Comparison of ENCODE assay signal across 1 cellular context in genomic region chr9:97632992-97633858, GRCh38.
TF ChIP-seq lines count a peak whose summit lies in the region.

NCBP1 (plus strand) TSS chr9:97633821; CDS start chr9:97633882, 61 bp downstream.
TSTD2 (minus strand) TSS chr9:97633368; CDS start chr9:97627562, 5,806 bp downstream.

TF ChIP-seq in HepG2, 621 proteins besides CTCF, POLR2A, EP300 and RAD21 (continued from another document and continues in another):
- TF ChIP-seq ZNF30 (CRISPR knock-in tag; IDR thresholded peaks at IDR 0.05) (no peak), HMGA1 (CRISPR knock-in tag; conservative IDR thresholded peaks at IDR 0.05) (no peak), ZNF609 (CRISPR knock-in tag; IDR thresholded peaks at IDR 0.05; ENCODE audit: borderline replicate concordance) (peak; percentile 9; the same call in 1 of the 2 replicates), REL (CRISPR knock-in tag; conservative IDR thresholded peaks at IDR 0.05) (no peak), ZMYM4 (CRISPR knock-in tag; IDR thresholded peaks at IDR 0.05) (peak; percentile 70), ZNF354B (CRISPR knock-in tag; IDR thresholded peaks at IDR 0.05) (no peak), STAT5B (CRISPR knock-in tag; IDR thresholded peaks at IDR 0.05) (0 out of 2 replicates have a peak, but pooled peaks have one; percentile 29), BRCA1 (CRISPR knock-in tag; IDR thresholded peaks at IDR 0.05) (peak; percentile 26; the same call in 1 of the 2 replicates), FOXO1 (CRISPR knock-in tag; IDR thresholded peaks at IDR 0.05) (no peak), HOXA5 (CRISPR knock-in tag; IDR thresholded peaks at IDR 0.05) (peak; percentile 33; the same call in 1 of the 2 replicates), ZNF552 (CRISPR knock-in tag; IDR thresholded peaks at IDR 0.05; ENCODE audit: borderline replicate concordance) (0 out of 2 replicates have a peak, but pooled peaks have one; percentile 60), IRF9 (CRISPR knock-in tag; IDR thresholded peaks at IDR 0.05; ENCODE audit: borderline replicate concordance) (peak; percentile 72), ZNF530 (CRISPR knock-in tag; IDR thresholded peaks at IDR 0.05; ENCODE audit: low read depth) (peak; percentile 62; the same call in 1 of the 2 replicates), ZNF792 (CRISPR knock-in tag; IDR thresholded peaks at IDR 0.05) (peak; percentile 65; the same call in 1 of the 2 replicates), GATA4 (IDR thresholded peaks at IDR 0.05; ENCODE audit: borderline replicate concordance, low read depth) (peak; percentile 31; the same call in 1 of the 2 replicates), SOX6 (IDR thresholded peaks at IDR 0.05) (no peak), SOX6 (CRISPR knock-in tag; IDR thresholded peaks at IDR 0.05) (peak; percentile 44), ZSCAN21 (CRISPR knock-in tag; IDR thresholded peaks at IDR 0.05; ENCODE audit: borderline replicate concordance) (peak; percentile 74; the same call in 1 of the 2 replicates), TFDP1 (CRISPR knock-in tag; IDR thresholded peaks at IDR 0.05; ENCODE audit: borderline replicate concordance) (peak; percentile 87; the same call in 1 of the 2 replicates), ZNF703 (CRISPR knock-in tag; IDR thresholded peaks at IDR 0.05; ENCODE audit: borderline replicate concordance) (no peak; the same call in 1 of the 2 replicates), ZNF558 (CRISPR knock-in tag; IDR thresholded peaks at IDR 0.05; ENCODE audit: borderline replicate concordance) (peak; percentile 70; the same call in 1 of the 2 replicates), HES4 (CRISPR knock-in tag; IDR thresholded peaks at IDR 0.05; ENCODE audit: borderline replicate concordance) (no peak), ZNF503 (CRISPR knock-in tag; IDR thresholded peaks at IDR 0.05) (peak; percentile 34), NFYC (CRISPR knock-in tag; IDR thresholded peaks at IDR 0.05) (peak; percentile 91), IRF2 (CRISPR knock-in tag; IDR thresholded peaks at IDR 0.05) (peak; percentile 79; the same call in 1 of the 2 replicates), GABPA (IDR thresholded peaks at IDR 0.05; ENCODE audit: low read depth, low read length) (peak; percentile 88), GABPA (CRISPR knock-in tag; IDR thresholded peaks at IDR 0.05; ENCODE audit: low read depth) (peak; percentile 95), ZNF12 (CRISPR knock-in tag; IDR thresholded peaks at IDR 0.05) (no peak), ZBTB2 (CRISPR knock-in tag; IDR thresholded peaks at IDR 0.05; ENCODE audit: low read depth) (peak; percentile 100), AKAP8 (CRISPR knock-in tag; IDR thresholded peaks at IDR 0.05) (0 out of 2 replicates have a peak, but pooled peaks have one; percentile 11), GATAD1 (CRISPR knock-in tag; IDR thresholded peaks at IDR 0.05) (peak; percentile 88), MAZ (IDR thresholded peaks at IDR 0.05; ENCODE audit: borderline replicate concordance, low read depth, low read length) (peak; percentile 65; the same call in 1 of the 2 replicates), MAZ (CRISPR knock-in tag; IDR thresholded peaks at IDR 0.05; ENCODE audit: low read depth) (no peak; the same call in 1 of the 2 replicates), KLF9 (CRISPR knock-in tag; IDR thresholded peaks at IDR 0.05; ENCODE audit: low read depth) (0 out of 2 replicates have a peak, but pooled peaks have one; percentile 17), FOXP4 (CRISPR knock-in tag; IDR thresholded peaks at IDR 0.05) (peak; percentile 50), ELF1 (CRISPR knock-in tag; IDR thresholded peaks at IDR 0.05) (peak; percentile 91), ZBTB26 (CRISPR knock-in tag; IDR thresholded peaks at IDR 0.05; ENCODE audit: borderline replicate concordance) (peak; percentile 78), ZNF232 (CRISPR knock-in tag; IDR thresholded peaks at IDR 0.05; ENCODE audit: borderline replicate concordance) (peak; percentile 61; the same call in 1 of the 2 replicates), CBFB (CRISPR knock-in tag; IDR thresholded peaks at IDR 0.05) (no peak; the same call in 1 of the 2 replicates), ZNF18 (CRISPR knock-in tag; IDR thresholded peaks at IDR 0.05; ENCODE audit: insufficient replicate concordance) (peak; percentile 72), POLR2AphosphoS5 (IDR thresholded peaks at IDR 0.05; ENCODE audit: low read depth, low read length) (peak; percentile 71), HMG20B (CRISPR knock-in tag; conservative IDR thresholded peaks at IDR 0.05) (no peak), TBX3 (IDR thresholded peaks at IDR 0.05; ENCODE audit: borderline replicate concordance) (no peak), ZNF550 (CRISPR knock-in tag; IDR thresholded peaks at IDR 0.05; ENCODE audit: borderline replicate concordance) (no peak), ZNF251 (CRISPR knock-in tag; IDR thresholded peaks at IDR 0.05) (0 out of 2 replicates have a peak, but pooled peaks have one; percentile 26), FOXA3 (CRISPR knock-in tag; IDR thresholded peaks at IDR 0.05) (peak; percentile 40; the same call in 1 of the 2 replicates), NKX3-1 (CRISPR knock-in tag; IDR thresholded peaks at IDR 0.05) (peak; percentile 70; the same call in 1 of the 2 replicates), DR1 (CRISPR knock-in tag; IDR thresholded peaks at IDR 0.05) (peak; percentile 73; the same call in 1 of the 2 replicates), CBX1 (IDR thresholded peaks at IDR 0.05; ENCODE audit: low read depth) (no peak), ZNF580 (CRISPR knock-in tag; IDR thresholded peaks at IDR 0.05; ENCODE audit: borderline replicate concordance, low read depth) (peak; percentile 56; the same call in 1 of the 2 replicates), ZBTB7A (CRISPR knock-in tag; IDR thresholded peaks at IDR 0.05) (no peak)
